Comparison of ENCODE assay signal across 26 cellular contexts in the genomic region with DNA sequence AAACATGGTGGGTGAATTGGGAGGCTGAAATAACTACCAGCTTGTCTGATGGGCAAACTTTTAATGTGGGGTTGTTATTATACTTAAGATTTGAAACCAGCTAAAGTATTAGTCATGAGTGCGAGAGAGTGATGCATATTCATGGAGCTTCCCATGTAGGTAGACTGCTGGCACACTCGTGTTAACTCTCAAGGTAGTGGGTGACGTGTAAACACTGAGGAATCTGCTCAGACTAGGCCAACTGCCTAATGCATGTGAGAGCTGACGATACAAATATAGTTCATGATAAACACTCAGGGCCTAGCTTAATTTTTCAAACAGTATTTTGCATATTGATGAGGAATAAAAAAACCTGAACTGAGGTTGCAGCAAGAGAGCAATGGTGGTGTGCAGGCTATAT.
"Had no signal": no experiment of that assay in that cellular context is flagged by ENCODE, and none has a peak within 500 bp of the region (broad histone marks: within the 10 kb centered on the region; RNA-seq: fewer than 3 reads in every experiment).

No MANE protein-coding gene starts in this region.

- ATAC-seq: activated CD8-positive, alpha-beta memory T cell treated with anti-CD3 and anti-CD28 coated beads, Interleukin-2, amount 10 ng/mL, durations not matched to agents 7 days and 5 days; Panc1; Right ventricle myocardium inferior; T-cell had no signal

- FAIRE-seq: TTC549 had no signal

- DNase-seq: activated B cell treated with CpG ODN at 0.5 μM for 24 hours; activated CD4-positive, alpha-beta T cell treated with anti-CD3 and anti-CD28 coated beads for 1 hour; activated CD4-positive, alpha-beta T cell treated with anti-CD3 and anti-CD28 coated beads, Interleukin-2, amount 10 ng/mL, durations not matched to agents 24 days and 14 days; activated CD4-positive, alpha-beta T cell treated with anti-CD3 and anti-CD28 coated beads, Interleukin-2, amount 50 U/mL, for 48 hours; activated CD8-positive, alpha-beta memory T cell treated with anti-CD3 and anti-CD28 coated beads, Interleukin-2, amount 10 ng/mL, durations not matched to agents 7 days and 5 days; activated effector memory CD4-positive, alpha-beta T cell treated with anti-CD3 and anti-CD28 coated beads, Interleukin-2, amount 50 U/mL, for 16 hours; activated naive CD4-positive, alpha-beta T cell treated with anti-CD3 and anti-CD28 coated beads for 36 hours; activated T-cell treated with anti-CD3 and anti-CD28 coated beads, Interleukin-2, amount 50 U/mL, for 24 hours; central memory CD4-positive, alpha-beta T cell; MM.1S; NCI-H1105; NCI-H1436; NCI-H1694 treated with DMSO at 0.1 percent for 48 hours; NCI-H2029 treated with DMSO at 0.1 percent for 48 hours; NCI-H345; NCI-H510A; NCI-H526 treated with DMSO at 0.1 percent for 48 hours; NCI-H82; RPMI8226; T-cell; T-helper 2 cell; T1000 had no signal

- H3K27ac ChIP-seq: SK-N-MC had no signal

- H3K4me3 ChIP-seq: SK-N-MC had no signal
